In genomic region chr4:34464196-34464595, GRCh38 we compare ENCODE assay signal across 20 cellular contexts.
DNase-seq lines count a peak whose midpoint lies in the region; ATAC-seq, FAIRE-seq and TF ChIP-seq lines count a peak whose summit lies in the region.
"Had no signal": no experiment of that assay in that cellular context is flagged by ENCODE, and none has a peak within 500 bp of the region (broad histone marks: within the 10 kb centered on the region; RNA-seq: fewer than 3 reads in every experiment).

No MANE protein-coding gene starts in this region.

- H3K27ac ChIP-seq in WERI-Rb-1: peak overlapping the region; percentile 51
- H3K27ac ChIP-seq: C4-2B, GM23248 had no signal

- FAIRE-seq in D721Med (lab: Jason Lieb, UNC) (peak; percentile 98), urothelium cell line (lab: Jason Lieb, UNC) (peak; percentile 86)
- FAIRE-seq: GM12891, GM18507, H1 had no signal

- H3K4me3 ChIP-seq in WERI-Rb-1 (ENCODE audit: low read depth, low read length): no peak overlapping the region
- H3K4me3 ChIP-seq: GM23248 had no signal

- H3K36me3 ChIP-seq in WERI-Rb-1: no peaks in the 10 kb centered on the region

- TF ChIP-seq CTCF in D721Med (IDR thresholded peaks at IDR 0.05; ENCODE audit: insufficient read depth, missing control alignments) (no peak), WERI-Rb-1 (IDR thresholded peaks at IDR 0.05; ENCODE audit: low read depth, low read length) (no peak)

- no peak for ATAC-seq in GM18861 (IDR thresholded peaks at IDR 0.05; ENCODE audit: unreplicated experiment)
- no peak for ATAC-seq in HG02973 (IDR thresholded peaks at IDR 0.05; ENCODE audit: unreplicated experiment)
- ATAC-seq: CD8-positive, alpha-beta T cell had no signal

- H3K9me3 ChIP-seq in WERI-Rb-1 (ENCODE audit: severe bottlenecking): no peaks in the 10 kb centered on the region
- H3K9me3 ChIP-seq: Caco-2 had no signal

- DNase-seq in D721Med (ENCODE audit: insufficient read length, low spot score) (no peak), NCI-H524 treated with DMSO at 0.1 percent for 48 hours (lab: John Stamatoyannopoulos, UW) (peak; percentile 22), WERI-Rb-1 (peak; percentile 66), urothelium cell line (ENCODE audit: low spot score) (no peak), C1 segment of cervical spinal cord (lab: John Stamatoyannopoulos, UW) (no peak)
- DNase-seq: Caco-2; CD4-positive, CD25-positive, alpha-beta regulatory T cell; CD8-positive, alpha-beta T cell; DMS53; DMS79 treated with DMSO at 0.1 percent for 48 hours; GF-D8; GM23248; H7; HCEC 1CT had no signal

- H3K27me3 ChIP-seq in WERI-Rb-1 (ENCODE audit: insufficient read depth, low read depth, severe bottlenecking): no peaks in the 10 kb centered on the region

Comparison
In these comparisons a context has a peak if more than half of its experiments do, and no peak if none do; other contexts are left out.
1. DNase-seq: peak in NCI-H524 treated with DMSO at 0.1 percent for 48 hours (single experiment) and WERI-Rb-1 (single experiment); none in D721Med (single experiment), urothelium cell line (single experiment) and C1 segment of cervical spinal cord (0 of 14).